Comparison of ENCODE assay signal across 9 cellular contexts in the genomic region with DNA sequence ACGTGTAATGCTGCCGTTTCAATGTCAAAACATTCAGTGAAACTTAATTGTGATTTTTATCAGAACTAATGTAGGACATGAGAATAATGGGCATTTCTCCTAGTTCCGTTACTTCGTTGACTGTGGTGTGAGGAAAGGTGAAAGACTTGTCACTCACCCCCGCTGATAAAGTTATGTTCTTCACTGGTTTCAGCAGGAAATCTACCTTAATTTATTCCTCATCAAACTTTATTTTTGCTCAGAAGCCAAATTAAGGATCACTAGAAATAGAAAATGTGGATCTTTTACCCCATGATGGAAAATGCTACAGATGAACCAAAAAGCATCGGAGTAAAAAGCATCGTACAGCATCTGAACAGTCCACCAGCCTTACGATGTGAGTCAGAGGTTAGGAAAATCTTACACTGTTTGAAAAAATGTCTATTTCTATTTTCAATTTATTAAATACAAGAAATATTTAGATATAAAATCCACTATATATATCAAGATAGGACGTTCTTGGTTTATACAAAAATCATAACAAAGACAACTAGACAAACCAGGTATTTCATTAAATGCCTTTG. TPM values are rescaled to one million over a fixed set of nuclear protein-coding genes. Genes with fewer than 3 reads are reported as not detected.
DNase-seq lines count a peak whose midpoint lies in the region; ATAC-seq, FAIRE-seq and TF ChIP-seq lines count a peak whose summit lies in the region.
"Had no signal": no experiment of that assay in that cellular context is flagged by ENCODE, and none has a peak within 500 bp of the region (broad histone marks: within the 10 kb centered on the region; RNA-seq: fewer than 3 reads in every experiment).

No MANE protein-coding gene starts in this region.

- no peak overlapping the region for H3K27ac Mint-ChIP-seq in GM23338
- no peak overlapping the region for H3K27ac Mint-ChIP-seq in T-helper 17 cell

- no peaks in the 10 kb centered on the region for H3K9me3 ChIP-seq in T-helper 17 cell (ENCODE audit: control insufficient read depth, low read length, poor library complexity, severe bottlenecking)
- H3K9me3 ChIP-seq in gastroesophageal sphincter: no peaks in the 10 kb centered on the region

- ATAC-seq in GM23338 (no peak), T-helper 17 cell (no peak), gastroesophageal sphincter (no peak), HG03565 (IDR thresholded peaks at IDR 0.05; ENCODE audit: unreplicated experiment) (no peak), HG03439 (IDR thresholded peaks at IDR 0.05; ENCODE audit: unreplicated experiment) (no peak)

- H3K9me3 Mint-ChIP-seq in GM23338: no peaks in the 10 kb centered on the region

- H3K27me3 ChIP-seq in GM23338 (ENCODE audit: insufficient read depth): peaks cover 11% of the 10 kb centered on the region
- H3K27me3 ChIP-seq in gastroesophageal sphincter: no peaks in the 10 kb centered on the region

- H4K20me1 ChIP-seq in GM23338 (replicated peaks; ENCODE audit: insufficient read depth): peaks cover 25% of the 10 kb centered on the region

- H3K27ac ChIP-seq in GM23338 (ENCODE audit: low read depth) (no peak overlapping the region), gastroesophageal sphincter (peak overlapping the region; percentile 71 to 99 (median 97)), skin epidermis (peak overlapping the region in 20 of 21 experiments; percentile 69 to 99 (median 92))

- H3K9me2 ChIP-seq in GM23338 (ENCODE audit: insufficient read depth): no peaks in the 10 kb centered on the region

- TF ChIP-seq CTCF in GM23338 (conservative IDR thresholded peaks at IDR 0.05; ENCODE audit: low read depth in 2 of 2) (no peak), gastroesophageal sphincter (IDR thresholded peaks at IDR 0.05) (no peak)

- WGBS in gastroesophageal sphincter (ENCODE audit: low coverage in 1 of 2), 2 donors: 9% methylated on average over 8 to 9 of the region's 9 CpGs

- no peak for DNase-seq in GM23338 (ENCODE audit: low spot score)
- no peak for DNase-seq in T-helper 17 cell
- no peak for DNase-seq in activated CD4-positive, CD25-positive, alpha-beta regulatory T cell treated with anti-CD3 and anti-CD28 coated beads, Interleukin-2, amount 50 U/mL, for 72 hours
- no peak for DNase-seq in HTR-8/SVneo (ENCODE audit: insufficient read length, low spot score)

- H3K27me3 Mint-ChIP-seq in GM23338 (ENCODE audit: insufficient read depth, low read depth, poor library complexity) (peaks cover 6% of the 10 kb centered on the region), T-helper 17 cell (no peaks in the 10 kb centered on the region)

- H3F3A ChIP-seq in GM23338 (replicated peaks; ENCODE audit: low read depth): no peaks in the 10 kb centered on the region

- no peak for TF ChIP-seq EP300 in gastroesophageal sphincter (IDR thresholded peaks at IDR 0.05)

- no peak for TF ChIP-seq POLR2A in gastroesophageal sphincter (IDR thresholded peaks at IDR 0.05)

- H3K4me1 Mint-ChIP-seq in GM23338 (peaks cover 13% of the 10 kb centered on the region), T-helper 17 cell (peaks cover 8% of the 10 kb centered on the region)

- H3K36me3 ChIP-seq in GM23338 (ENCODE audit: insufficient read depth) (no peaks in the 10 kb centered on the region), gastroesophageal sphincter (no peaks in the 10 kb centered on the region)

- FAIRE-seq in HTR-8/SVneo (lab: Jason Lieb, UNC): no peak
- FAIRE-seq: endometrium had no signal

- H3K4me3 ChIP-seq in GM23338: peak overlapping the region; percentile 65
- peak overlapping the region; percentile 47 to 89 for H3K4me3 ChIP-seq in gastroesophageal sphincter
- H3K4me3 ChIP-seq in skin epidermis: peak overlapping the region; percentile 63 to 98 (median 92)

- H3K79me2 ChIP-seq in GM23338 (replicated peaks; ENCODE audit: insufficient read depth): peaks cover 32% of the 10 kb centered on the region

- H3K4me1 ChIP-seq in GM23338 (ENCODE audit: insufficient read depth) (peaks cover 40% of the 10 kb centered on the region), gastroesophageal sphincter (peaks cover 4 to 31% (median 12%) of the 10 kb centered on the region in 3 donors)

- H3K36me3 Mint-ChIP-seq in GM23338 (ENCODE audit: low read depth) (no peaks in the 10 kb centered on the region; the same call in 2 of the 3 replicates), T-helper 17 cell (ENCODE audit: low read depth) (peaks cover 4% of the 10 kb centered on the region)

- H3K4me2 ChIP-seq in GM23338: peak overlapping the region; percentile 83

- H3K4me3 Mint-ChIP-seq in GM23338: peak overlapping the region; percentile 88; the same call in 2 of the 3 replicates
- peak overlapping the region; percentile 99 for H3K4me3 Mint-ChIP-seq in T-helper 17 cell

- peak overlapping the region; percentile 96 for H2AFZ ChIP-seq in GM23338

TF ChIP-seq in GM23338, 12 proteins besides CTCF, POLR2A, EP300 and RAD21 (continues in another document):
- no peak for TF ChIP-seq ZNF114 (CRISPR knock-in tag; IDR thresholded peaks at IDR 0.05)
- no peak for TF ChIP-seq EZH2phosphoT487 (IDR thresholded peaks at IDR 0.05; ENCODE audit: unreplicated experiment)
- no peak for TF ChIP-seq ZNF331 (CRISPR knock-in tag; IDR thresholded peaks at IDR 0.05; ENCODE audit: low read depth)
- no peak for TF ChIP-seq ZNF462 (CRISPR knock-in tag; IDR thresholded peaks at IDR 0.05)
- no peak for TF ChIP-seq JUNB (IDR thresholded peaks at IDR 0.05; ENCODE audit: unreplicated experiment)
- TF ChIP-seq EZH2 (IDR thresholded peaks at IDR 0.05; ENCODE audit: low read depth, unreplicated experiment): no peak
- no peak for TF ChIP-seq STAT1 (IDR thresholded peaks at IDR 0.05; ENCODE audit: unreplicated experiment)
- TF ChIP-seq CREB1 (CRISPR knock-in tag; IDR thresholded peaks at IDR 0.05; ENCODE audit: low read depth): no peak

RNA-seq across cellular contexts. Expression of gene ROCK1, which starts 1.0 kb away (rescaled TPM):
- 37.2 and 39.5 TPM in 2 replicates for total RNA-seq in GM23338 (2014; rRNA removed; shearing (Covaris generic))
- polyA plus RNA-seq in GM23338 (2016; fragmentation: Nextera tagmentation; extraction: Ambion mirVana): 36.5 and 42.8 TPM in 2 replicates
- 100 to 1,000 TPM; 109 to 114 TPM for total RNA-seq in T-helper 17 cell
- 100 to 1,000 TPM; 130 to 139 (median 133) TPM for total RNA-seq in gastroesophageal sphincter
